Comparison of ENCODE assay signal across 1 cellular context in genomic region chr3:42509111-42509510, GRCh38.
TF ChIP-seq lines count a peak whose summit lies in the region.

No MANE protein-coding gene starts in this region.

TF ChIP-seq in HepG2, 621 proteins besides CTCF, POLR2A, EP300 and RAD21:
- TF ChIP-seq U2AF2 (IDR thresholded peaks at IDR 0.05; ENCODE audit: low read depth, low read length) (no peak), HOXD1 (CRISPR knock-in tag; IDR thresholded peaks at IDR 0.05) (no peak), SMAD9 (CRISPR knock-in tag; IDR thresholded peaks at IDR 0.05) (no peak), ZNF407 (CRISPR knock-in tag; IDR thresholded peaks at IDR 0.05; ENCODE audit: not compliant biosample characterization) (no peak), ARNT (IDR thresholded peaks at IDR 0.05) (no peak), SNAI1 (CRISPR knock-in tag; IDR thresholded peaks at IDR 0.05; ENCODE audit: borderline replicate concordance) (no peak), KLF13 (CRISPR knock-in tag; IDR thresholded peaks at IDR 0.05) (no peak), ZNF318 (CRISPR knock-in tag; IDR thresholded peaks at IDR 0.05) (no peak), PHF21A (CRISPR knock-in tag; IDR thresholded peaks at IDR 0.05) (no peak), DR1 (CRISPR knock-in tag; IDR thresholded peaks at IDR 0.05) (no peak), DRAP1 (CRISPR knock-in tag; IDR thresholded peaks at IDR 0.05) (no peak), SRSF9 (IDR thresholded peaks at IDR 0.05; ENCODE audit: borderline replicate concordance, insufficient read depth, low read depth, low read length, poor library complexity, severe bottlenecking) (no peak), RARA (CRISPR knock-in tag; IDR thresholded peaks at IDR 0.05) (no peak), MED13 (CRISPR knock-in tag; IDR thresholded peaks at IDR 0.05) (no peak), NFRKB (IDR thresholded peaks at IDR 0.05) (no peak), HHEX (CRISPR knock-in tag; IDR thresholded peaks at IDR 0.05) (no peak), ZNF589 (CRISPR knock-in tag; conservative IDR thresholded peaks at IDR 0.05) (no peak), KAT2B (IDR thresholded peaks at IDR 0.05; ENCODE audit: borderline replicate concordance, low read depth, low read length) (no peak), NFIC (IDR thresholded peaks at IDR 0.05; ENCODE audit: low read length) (no peak), PAX8 (CRISPR knock-in tag; IDR thresholded peaks at IDR 0.05; ENCODE audit: borderline replicate concordance) (no peak)
TF ChIP-seq in HepG2: peak in this region for 0.
